ENCODE assay signal across 8 cellular contexts in genomic region chr3:177050466-177051237, GRCh38.
DNase-seq lines count a peak whose midpoint lies in the region; ATAC-seq and TF ChIP-seq lines count a peak whose summit lies in the region.

No MANE protein-coding gene starts in this region.

- POLR2A ChIA-PET in activated CD8-positive, alpha-beta T cell treated with anti-CD3 and anti-CD28 coated beads for 36 hours (lab: Charles Lee): interaction anchor here (0.7 to 2.3 kb wide), 2 partner anchors 250 to 309 kb away, joined by 4 to 6 read pairs; no protein-coding TSS in a partner anchor

- intact Hi-C loops in activated CD8-positive, alpha-beta T cell treated with anti-CD3 and anti-CD28 coated beads for 36 hours (cut with micrococcal nuclease): loop anchor here (2.0 kb wide), 1 partner anchor 310 kb away; no protein-coding TSS in a partner anchor

- ATAC-seq in GM21786 (IDR thresholded peaks at IDR 0.05; ENCODE audit: unreplicated experiment) (peak; percentile 50), GM18873 (IDR thresholded peaks at IDR 0.05; ENCODE audit: low FRiP score, unreplicated experiment) (no peak)
- peak; percentile 86 for ATAC-seq in activated CD8-positive, alpha-beta T cell treated with anti-CD3 and anti-CD28 coated beads for 36 hours

- H3K27ac Mint-ChIP-seq in activated CD8-positive, alpha-beta T cell treated with anti-CD3 and anti-CD28 coated beads for 36 hours: peak overlapping the region; percentile 64

- H3K9me3 ChIP-seq in cardiac muscle cell (ENCODE audit: low read depth): no peaks in the 10 kb centered on the region

- H3K4me1 ChIP-seq in cardiac muscle cell (ENCODE audit: low read depth): no peaks in the 10 kb centered on the region

- peaks cover 61% of the 10 kb centered on the region for H3K36me3 ChIP-seq in cardiac muscle cell

- no peaks in the 10 kb centered on the region for H3K9me3 Mint-ChIP-seq in activated CD8-positive, alpha-beta T cell treated with anti-CD3 and anti-CD28 coated beads for 36 hours

- no peaks in the 10 kb centered on the region for H3K27me3 ChIP-seq in cardiac muscle cell

- H3K4me3 Mint-ChIP-seq in activated CD8-positive, alpha-beta T cell treated with anti-CD3 and anti-CD28 coated beads for 36 hours: no peak overlapping the region

- TF ChIP-seq CTCF in activated CD8-positive, alpha-beta T cell treated with anti-CD3 and anti-CD28 coated beads for 36 hours (IDR thresholded peaks at IDR 0.05): peak; percentile 73
- TF ChIP-seq CTCF in cardiac muscle cell (IDR thresholded peaks at IDR 0.05; ENCODE audit: low read depth, low read length): peak; percentile 46

- CTCF ChIA-PET in activated CD8-positive, alpha-beta T cell treated with anti-CD3 and anti-CD28 coated beads for 36 hours (lab: Charles Lee): interaction anchor here (0.6 to 2.6 kb wide), 21 partner anchors 10 to 1335 kb away, joined by 3 to 11 read pairs (median 3); partner anchors contain the start of gene TBL1XR1

- no peak overlapping the region for H3K27ac ChIP-seq in cardiac muscle cell

- H3K4me1 Mint-ChIP-seq in activated CD8-positive, alpha-beta T cell treated with anti-CD3 and anti-CD28 coated beads for 36 hours (ENCODE audit: low read depth): peaks cover 9% of the 10 kb centered on the region

- DNase-seq in DMS 273 treated with DMSO at 0.1 percent for 48 hours (lab: John Stamatoyannopoulos, UW) (peak; percentile 24), NCI-H2029 (lab: John Stamatoyannopoulos, UW) (peak; percentile 47), cardiac muscle cell (ENCODE audit: low read depth in 1 of 2, low spot score in 1 of 2) (peak; percentile 37 to 79), smooth muscle cell of the brain vasculature (ENCODE audit: low read depth, low spot score) (peak; percentile 15)
- DNase-seq in activated CD8-positive, alpha-beta T cell treated with anti-CD3 and anti-CD28 coated beads for 36 hours: no peak
- no peak for DNase-seq in stimulated activated CD4-positive, alpha-beta T cell treated with anti-CD3 and anti-CD28 coated beads, Interleukin-4, amount 100 ng/mL, for 24 hours

- H3K4me3 ChIP-seq in cardiac muscle cell: no peak overlapping the region

- peaks cover 44% of the 10 kb centered on the region for H3K36me3 Mint-ChIP-seq in activated CD8-positive, alpha-beta T cell treated with anti-CD3 and anti-CD28 coated beads for 36 hours (ENCODE audit: low read depth)

- H3K27me3 Mint-ChIP-seq in activated CD8-positive, alpha-beta T cell treated with anti-CD3 and anti-CD28 coated beads for 36 hours: no peaks in the 10 kb centered on the region

Comparison
In these comparisons a context has a peak if more than half of its experiments do, and no peak if none do; other contexts are left out.
1. DNase-seq: peak in DMS 273 treated with DMSO at 0.1 percent for 48 hours (single experiment), NCI-H2029 (single experiment), cardiac muscle cell (2 of 2) and smooth muscle cell of the brain vasculature (single experiment); none in activated CD8-positive, alpha-beta T cell treated with anti-CD3 and anti-CD28 coated beads for 36 hours (single experiment) and stimulated activated CD4-positive, alpha-beta T cell treated with anti-CD3 and anti-CD28 coated beads, Interleukin-4, amount 100 ng/mL, for 24 hours (single experiment).